26 cellular contexts compared by ENCODE assay signal in genomic region chr16:83973581-83974385, GRCh38. TPM values are rescaled to one million over a fixed set of nuclear protein-coding genes. Genes with fewer than 3 reads are reported as not detected.
DNase-seq lines count a peak whose midpoint lies in the region; ATAC-seq, FAIRE-seq and TF ChIP-seq lines count a peak whose summit lies in the region.
"Had no signal": no experiment of that assay in that cellular context is flagged by ENCODE, and none has a peak within 500 bp of the region (broad histone marks: within the 10 kb centered on the region; RNA-seq: fewer than 3 reads in every experiment).

No MANE protein-coding gene starts in this region.

- H3K4me1 ChIP-seq in HepG2 (ENCODE audit: insufficient read depth, low read length), result peaks cover 17% of the 10 kb centered on the region
- H3K4me1 ChIP-seq in aorta (ENCODE audit: control insufficient read depth in 1 of 2, insufficient read depth in 2 of 2, low read length in 2 of 2), result no peaks in the 10 kb centered on the region
- H3K4me1 ChIP-seq in SJCRH30, result no peaks in the 10 kb centered on the region

- in situ Hi-C loops in HepG2 (cut with HindIII; ENCODE audit: extremely low pct_ligation_motif_present, low pct_unique_long_range_greater_than_20kb), result loop anchor here (25.0 kb wide), 1 partner anchor 214 kb away; the partner anchor contains the start of genes ADAD2 and TAF1C

- 46% methylated on average over 14 of the region's 22 CpGs for WGBS in HepG2 (ENCODE audit: low lambda C conversion rate)
- 75 to 79% methylated on average over 22 of the region's 22 CpGs for whole genome bisulfite sequencing in aorta, 2 donors

- ATAC-seq in stimulated activated naive CD8-positive, alpha-beta T cell treated with anti-CD3 and anti-CD28 coated beads, Interleukin-15, Interleukin-2, amounts not matched to agents 100 U/mL and 50 U/mL, for 24 hours, result peak; percentile 19
- no peak for ATAC-seq in stimulated activated naive CD8-positive, alpha-beta T cell treated with anti-CD3 and anti-CD28 coated beads, Interleukin-15, amount 100 ng/mL, for 72 hours
- no peak for ATAC-seq in HepG2
- no peak for ATAC-seq in aorta (ENCODE audit: low FRiP score)
- no peak for ATAC-seq in HG03460 (IDR thresholded peaks at IDR 0.05; ENCODE audit: unreplicated experiment)
- ATAC-seq: CD8-positive, alpha-beta T cell; HCT116; Panc1 had no signal

- peaks cover 11% of the 10 kb centered on the region for H3K4me1 Mint-ChIP-seq in stimulated activated naive CD8-positive, alpha-beta T cell treated with anti-CD3 and anti-CD28 coated beads, Interleukin-15, amount 100 ng/mL, for 72 hours
- H3K4me1 Mint-ChIP-seq in brain, result peaks cover 64% of the 10 kb centered on the region

- no peak for FAIRE-seq in HepG2 (lab: Jason Lieb, UNC)
- FAIRE-seq: A204.1, GM12892, GM19239 had no signal

- CTCF ChIA-PET in HepG2 (lab: Yijun Ruan, JAX; ENCODE audit: low intra/inter-chr PET ratio, low total read pairs), result no interaction called here

- H3K79me2 ChIP-seq in HepG2 (ENCODE audit: insufficient read depth, low read length), result no peaks in the 10 kb centered on the region

- no peak for TF ChIP-seq EP300 in HepG2 (IDR thresholded peaks at IDR 0.05; ENCODE audit: low read depth in 2 of 2, low read length in 2 of 2)
- TF ChIP-seq EP300 in HepG2 (CRISPR knock-in tag; IDR thresholded peaks at IDR 0.05; ENCODE audit: borderline replicate concordance), result no peak

- no peak overlapping the region for H3K4me2 ChIP-seq in HepG2 (ENCODE audit: low read depth, low read length)
- H3K4me2 ChIP-seq: SK-N-SH had no signal

- no peaks in the 10 kb centered on the region for H3K36me3 ChIP-seq in HepG2 (replicated peaks in 1 of 2; ENCODE audit: control insufficient read depth in 1 of 2, insufficient read depth in 2 of 2, low read length in 2 of 2)
- H3K36me3 ChIP-seq in aorta (ENCODE audit: control insufficient read depth in 1 of 2, insufficient read depth in 2 of 2, low read length in 1 of 2), result no peaks in the 10 kb centered on the region
- H3K36me3 ChIP-seq in SJCRH30, result no peaks in the 10 kb centered on the region
- H3K36me3 ChIP-seq: BLaER1 treated with 17β-estradiol and CSF1 and Interleukin-3, amounts not matched to agents 10 nM and 100 nM had no signal

- H3K4me3 ChIP-seq in HepG2 (replicated peaks in 1 of 3; ENCODE audit: insufficient read depth in 1 of 3, low read depth in 2 of 3, low read length in 3 of 3) (no peak overlapping the region), aorta (ENCODE audit: low read length in 2 of 2) (no peak overlapping the region), SJCRH30 (no peak overlapping the region)
- H3K4me3 ChIP-seq: BLaER1 treated with 17β-estradiol and CSF1 and Interleukin-3, amounts not matched to agents 10 nM and 100 nM had no signal

- no peak overlapping the region for H3K4me3 Mint-ChIP-seq in stimulated activated naive CD8-positive, alpha-beta T cell treated with anti-CD3 and anti-CD28 coated beads, Interleukin-15, amount 100 ng/mL, for 72 hours
- H3K4me3 Mint-ChIP-seq in brain, result peak overlapping the region in 1 of 5 experiments; percentile 25
- H3K4me3 Mint-ChIP-seq: CD8-positive, alpha-beta T cell had no signal

- intact Hi-C loops in HepG2 (cut with micrococcal nuclease; ENCODE audit: unreplicated experiment), result loop anchor here (5.0 kb wide), 2 partner anchors 69 to 934 kb away; partner anchors contain the start of gene SLC38A8
- intact Hi-C loops in aorta (cut with DNase I), result no loop called here

- TF ChIP-seq RAD21 in HepG2 (CRISPR knock-in tag; IDR thresholded peaks at IDR 0.05), result no peak

- TF ChIP-seq CTCF in brain (conservative IDR thresholded peaks at IDR 0.05), result no peak
- no peak for TF ChIP-seq CTCF in HepG2 (CRISPR knock-in tag; IDR thresholded peaks at IDR 0.05)

- H2AFZ ChIP-seq in HepG2 (ENCODE audit: low read length), result no peak overlapping the region

- H3K9me3 ChIP-seq in HepG2 (ENCODE audit: low read length), result peaks cover 13% of the 10 kb centered on the region
- peaks cover 3% of the 10 kb centered on the region for H3K9me3 ChIP-seq in aorta (ENCODE audit: control insufficient read depth, low read length)
- H3K9me3 ChIP-seq in SJCRH30 (replicated peaks), result no peaks in the 10 kb centered on the region
- H3K9me3 ChIP-seq: SK-N-SH had no signal

- peaks cover 13% of the 10 kb centered on the region for H3K36me3 Mint-ChIP-seq in brain
- H3K36me3 Mint-ChIP-seq: CD8-positive, alpha-beta T cell had no signal

- H4K20me1 ChIP-seq in HepG2 (ENCODE audit: insufficient read depth, low read length), result peaks cover 3% of the 10 kb centered on the region; the same call in 1 of the 2 replicates

- H3K27me3 Mint-ChIP-seq in stimulated activated naive CD8-positive, alpha-beta T cell treated with anti-CD3 and anti-CD28 coated beads, Interleukin-15, amount 100 ng/mL, for 72 hours, result peaks cover 58% of the 10 kb centered on the region
- peaks cover 13% of the 10 kb centered on the region for H3K27me3 Mint-ChIP-seq in brain

- POLR2A ChIA-PET in HepG2 (lab: Yijun Ruan, JAX), result no interaction called here

- H3K27ac ChIP-seq in HepG2 (ENCODE audit: extremely low read length, insufficient read depth, low read length) (no peak overlapping the region), aorta (ENCODE audit: low read depth in 1 of 2, low read length in 2 of 2) (no peak overlapping the region), SJCRH30 (no peak overlapping the region)
- H3K27ac ChIP-seq: BLaER1 treated with 17β-estradiol and CSF1 and Interleukin-3, amounts not matched to agents 10 nM and 100 nM had no signal

- H3K9ac ChIP-seq in HepG2 (ENCODE audit: insufficient read depth, low read depth, low read length), result no peak overlapping the region
- H3K9ac ChIP-seq: BLaER1 treated with 17β-estradiol and CSF1 and Interleukin-3, amounts not matched to agents 10 nM and 100 nM; SK-N-SH had no signal

- no peak overlapping the region for H3K27ac Mint-ChIP-seq in stimulated activated naive CD8-positive, alpha-beta T cell treated with anti-CD3 and anti-CD28 coated beads, Interleukin-15, amount 100 ng/mL, for 72 hours
- peak overlapping the region in 3 of 5 experiments; percentile 13 to 93 (median 65) for H3K27ac Mint-ChIP-seq in brain
- H3K27ac Mint-ChIP-seq: CD8-positive, alpha-beta T cell had no signal

- no peak for TF ChIP-seq POLR2A in HepG2 (IDR thresholded peaks at IDR 0.05; ENCODE audit: insufficient read depth in 1 of 2, low read depth in 2 of 2, low read length in 2 of 2)

- H3K27me3 ChIP-seq in HepG2 (ENCODE audit: control insufficient read depth in 1 of 2, insufficient read depth in 2 of 2, low read length in 2 of 2), result peaks cover 5 to 53% of the 10 kb centered on the region in 2 experiments; a peak in 4 of 5 replicates
- no peaks in the 10 kb centered on the region for H3K27me3 ChIP-seq in aorta (ENCODE audit: control insufficient read depth in 1 of 2, insufficient read depth in 2 of 2, low read length in 1 of 2)
- H3K27me3 ChIP-seq in SJCRH30, result no peaks in the 10 kb centered on the region

- no peak for DNase-seq in stimulated activated naive CD8-positive, alpha-beta T cell treated with anti-CD3 and anti-CD28 coated beads, Interleukin-15, Interleukin-2, amounts not matched to agents 100 U/mL and 50 U/mL, for 24 hours
- no peak for DNase-seq in stimulated activated naive CD8-positive, alpha-beta T cell treated with anti-CD3 and anti-CD28 coated beads, Interleukin-15, amount 100 ng/mL, for 72 hours
- DNase-seq in HepG2 (ENCODE audit: low spot score), result no peak
- peak; percentile 27 to 67 for DNase-seq in aorta
- no peak for DNase-seq in SJCRH30
- no peak for DNase-seq in RKO (ENCODE audit: low spot score)
- DNase-seq: CD8-positive, alpha-beta T cell; DMS153; DND-41; KG1; MM.1S; NCI-H2029; NCI-H446 treated with DMSO at 0.1 percent for 48 hours; NCI-H526; NK-92 treated with Interleukin-12 subunit alpha and Interleukin-12 subunit beta, amount 100 ng/mL, for 24 hours; SIG-M5; SK-N-SH had no signal

- no TSS peak for BruUV-seq in HepG2 (replicated peaks; lab: Mats Ljungman, UMichigan)

- peaks cover 1 to 12% of the 10 kb centered on the region in 2 donors for H3K9me3 Mint-ChIP-seq in stimulated activated naive CD8-positive, alpha-beta T cell treated with anti-CD3 and anti-CD28 coated beads, Interleukin-15, amount 100 ng/mL, for 72 hours
- H3K9me3 Mint-ChIP-seq in brain, result peaks cover 5 to 13% (median 11%) of the 10 kb centered on the region in 5 experiments

RNA-seq across cellular contexts. Expression of gene NECAB2, which starts 5.7 kb away (rescaled TPM):
- polyA plus RNA-seq in brain (ENCODE audit: insufficient read depth, low read depth, low replicate concordance), result 35.7 TPM
- 0.49 TPM in 1 of 2 replicates, not detected in the other for total RNA-seq in HepG2 (2016; rRNA removed; fragmentation: Illumina TruSeq; extraction: Trizol)
- not detected in 2 replicates for total RNA-seq in HepG2 (2016; cell fraction: cytosol; rRNA removed; fragmentation: Illumina TruSeq; extraction: Trizol; ENCODE audit: low read depth)
- total RNA-seq in HepG2 (2016; cell fraction: insoluble cytoplasmic fraction; rRNA removed; fragmentation: Illumina TruSeq; extraction: Trizol), result not detected in 2 replicates
- not detected in 2 replicates for total RNA-seq in HepG2 (2016; cell fraction: membrane; rRNA removed; fragmentation: Illumina TruSeq; extraction: Trizol)
- total RNA-seq in HepG2 (2016; cell fraction: nucleus; rRNA removed; fragmentation: Illumina TruSeq; extraction: Trizol), result not detected in 2 replicates
- polyA plus RNA-seq in HepG2 (2011; rRNA removed), result 0.21 TPM in 1 of 2 replicates, not detected in the other
- polyA plus RNA-seq in HepG2 (2011; cell fraction: cytosol; rRNA removed), result 0.05 TPM in 1 of 2 replicates, not detected in the other
- 0.77 and 1.2 TPM in 2 replicates for polyA plus RNA-seq in HepG2 (2011; cell fraction: nucleus; rRNA removed)
- polyA plus RNA-seq in HepG2 (2012), result not detected in 2 replicates
- polyA plus RNA-seq in HepG2 (2016; cell fraction: cytosol; fragmentation: Illumina TruSeq; extraction: Trizol; ENCODE audit: low read depth), result not detected in 2 replicates
- polyA plus RNA-seq in HepG2 (2016; cell fraction: insoluble cytoplasmic fraction; fragmentation: Illumina TruSeq; extraction: Trizol; ENCODE audit: low read depth), result not detected in 2 replicates
- polyA plus RNA-seq in HepG2 (2016; cell fraction: membrane; fragmentation: Illumina TruSeq; extraction: Trizol; ENCODE audit: low read depth), result not detected in 2 replicates
- not detected in 2 replicates for polyA plus RNA-seq in HepG2 (2016; cell fraction: nucleus; fragmentation: Illumina TruSeq; extraction: Trizol; ENCODE audit: insufficient read depth, low read depth)
- polyA minus RNA-seq in HepG2 (2011; rRNA and poly(A)+ RNA removed; ENCODE audit: low replicate concordance), result 0.21 TPM in 1 of 2 replicates, not detected in the other
- polyA minus RNA-seq in HepG2 (2011; cell fraction: cytosol; rRNA and poly(A)+ RNA removed), result not detected in 2 replicates
- polyA minus RNA-seq in HepG2 (2011; cell fraction: nucleus; rRNA and poly(A)+ RNA removed), result 0.62 TPM in 1 of 2 replicates, not detected in the other
- total RNA-seq in aorta, result under 1 TPM; 0.23 to 0.75 TPM
- polyA plus RNA-seq in aorta, result not detected
- total RNA-seq in SJCRH30 (2014; rRNA removed; shearing (Covaris generic)), result 0.08 and 0.10 TPM in 2 replicates
- total RNA-seq: CD8-positive, alpha-beta T cell; HT-29 had no signal

RNA-seq across cellular contexts. Expression of gene OSGIN1, which starts 20.7 kb away (rescaled TPM):
- polyA plus RNA-seq in brain (ENCODE audit: insufficient read depth, low read depth, low replicate concordance) (2.9 TPM), HepG2 (2011; rRNA removed) (20.5 and 26.5 TPM in 2 replicates), aorta (10 to 100 TPM; 10.0 to 13.7 TPM)
- total RNA-seq in HepG2 (2016; rRNA removed; fragmentation: Illumina TruSeq; extraction: Trizol) (18.1 and 27.1 TPM in 2 replicates), aorta (10 to 100 TPM; 10.3 to 13.6 TPM)
- total RNA-seq in HepG2 (2016; cell fraction: cytosol; rRNA removed; fragmentation: Illumina TruSeq; extraction: Trizol; ENCODE audit: low read depth), result 11.4 and 11.5 TPM in 2 replicates
- 18.2 and 24.7 TPM in 2 replicates for total RNA-seq in HepG2 (2016; cell fraction: insoluble cytoplasmic fraction; rRNA removed; fragmentation: Illumina TruSeq; extraction: Trizol)
- 21.9 and 22.1 TPM in 2 replicates for total RNA-seq in HepG2 (2016; cell fraction: membrane; rRNA removed; fragmentation: Illumina TruSeq; extraction: Trizol)
- total RNA-seq in HepG2 (2016; cell fraction: nucleus; rRNA removed; fragmentation: Illumina TruSeq; extraction: Trizol), result 32.7 and 36.4 TPM in 2 replicates
- polyA plus RNA-seq in HepG2 (2011; cell fraction: cytosol; rRNA removed), result 14.6 and 23.2 TPM in 2 replicates
- polyA plus RNA-seq in HepG2 (2011; cell fraction: nucleus; rRNA removed), result 50.0 and 59.1 TPM in 2 replicates
- 20.8 and 24.1 TPM in 2 replicates for polyA plus RNA-seq in HepG2 (2012)
- polyA plus RNA-seq in HepG2 (2016; cell fraction: cytosol; fragmentation: Illumina TruSeq; extraction: Trizol; ENCODE audit: low read depth), result 5.0 and 5.2 TPM in 2 replicates
- 24.2 and 30.6 TPM in 2 replicates for polyA plus RNA-seq in HepG2 (2016; cell fraction: insoluble cytoplasmic fraction; fragmentation: Illumina TruSeq; extraction: Trizol; ENCODE audit: low read depth)
- polyA plus RNA-seq in HepG2 (2016; cell fraction: membrane; fragmentation: Illumina TruSeq; extraction: Trizol; ENCODE audit: low read depth), result 6.9 and 8.0 TPM in 2 replicates
- 47.7 and 49.4 TPM in 2 replicates for polyA plus RNA-seq in HepG2 (2016; cell fraction: nucleus; fragmentation: Illumina TruSeq; extraction: Trizol; ENCODE audit: insufficient read depth, low read depth)
- 5.0 and 29.3 TPM in 2 replicates for polyA minus RNA-seq in HepG2 (2011; rRNA and poly(A)+ RNA removed; ENCODE audit: low replicate concordance)
- 11.4 and 16.2 TPM in 2 replicates for polyA minus RNA-seq in HepG2 (2011; cell fraction: cytosol; rRNA and poly(A)+ RNA removed)
- 49.3 and 51.1 TPM in 2 replicates for polyA minus RNA-seq in HepG2 (2011; cell fraction: nucleus; rRNA and poly(A)+ RNA removed)
- total RNA-seq in SJCRH30 (2014; rRNA removed; shearing (Covaris generic)), result 1.7 and 2.1 TPM in 2 replicates

Comparison
In these comparisons a context has a peak if more than half of its experiments do, and no peak if none do; other contexts are left out.
1. DNase-seq: peak in aorta (2 of 2); none in stimulated activated naive CD8-positive, alpha-beta T cell treated with anti-CD3 and anti-CD28 coated beads, Interleukin-15, Interleukin-2, amounts not matched to agents 100 U/mL and 50 U/mL, for 24 hours (single experiment), stimulated activated naive CD8-positive, alpha-beta T cell treated with anti-CD3 and anti-CD28 coated beads, Interleukin-15, amount 100 ng/mL, for 72 hours (0 of 2), HepG2 (single experiment), SJCRH30 (0 of 2) and RKO (single experiment).
2. H3K27ac Mint-ChIP-seq: peak in brain (3 of 5); none in stimulated activated naive CD8-positive, alpha-beta T cell treated with anti-CD3 and anti-CD28 coated beads, Interleukin-15, amount 100 ng/mL, for 72 hours (0 of 2).